Comparison of ENCODE assay signal across 8 cellular contexts in genomic region chr11:12862761-12863469, GRCh38.
DNase-seq lines count a peak whose midpoint lies in the region; ATAC-seq and TF ChIP-seq lines count a peak whose summit lies in the region.

No MANE protein-coding gene starts in this region.

- no peak for TF ChIP-seq CTCF in omental fat pad (IDR thresholded peaks at IDR 0.05)

- ATAC-seq in omental fat pad (ENCODE audit: low FRiP score): peak; percentile 42
- no peak for ATAC-seq in HG03521 (IDR thresholded peaks at IDR 0.05; ENCODE audit: unreplicated experiment)
- no peak for ATAC-seq in GM18517 (IDR thresholded peaks at IDR 0.05; ENCODE audit: unreplicated experiment)
- no peak for ATAC-seq in HG02885 (IDR thresholded peaks at IDR 0.05; ENCODE audit: poor library complexity, unreplicated experiment)
- ATAC-seq in GM21825 (IDR thresholded peaks at IDR 0.05; ENCODE audit: unreplicated experiment): no peak

- peak; percentile 13 for DNase-seq in DMS 273 treated with DMSO at 0.1 percent for 48 hours (lab: John Stamatoyannopoulos, UW)
- peak; percentile 71 for DNase-seq in RPMI7951 (ENCODE audit: low read depth)
- peak; percentile 65 for DNase-seq in glomerular visceral epithelial cell (ENCODE audit: extremely low spot score)
- DNase-seq in omental fat pad (ENCODE audit: low spot score): no peak
